In the genomic region with DNA sequence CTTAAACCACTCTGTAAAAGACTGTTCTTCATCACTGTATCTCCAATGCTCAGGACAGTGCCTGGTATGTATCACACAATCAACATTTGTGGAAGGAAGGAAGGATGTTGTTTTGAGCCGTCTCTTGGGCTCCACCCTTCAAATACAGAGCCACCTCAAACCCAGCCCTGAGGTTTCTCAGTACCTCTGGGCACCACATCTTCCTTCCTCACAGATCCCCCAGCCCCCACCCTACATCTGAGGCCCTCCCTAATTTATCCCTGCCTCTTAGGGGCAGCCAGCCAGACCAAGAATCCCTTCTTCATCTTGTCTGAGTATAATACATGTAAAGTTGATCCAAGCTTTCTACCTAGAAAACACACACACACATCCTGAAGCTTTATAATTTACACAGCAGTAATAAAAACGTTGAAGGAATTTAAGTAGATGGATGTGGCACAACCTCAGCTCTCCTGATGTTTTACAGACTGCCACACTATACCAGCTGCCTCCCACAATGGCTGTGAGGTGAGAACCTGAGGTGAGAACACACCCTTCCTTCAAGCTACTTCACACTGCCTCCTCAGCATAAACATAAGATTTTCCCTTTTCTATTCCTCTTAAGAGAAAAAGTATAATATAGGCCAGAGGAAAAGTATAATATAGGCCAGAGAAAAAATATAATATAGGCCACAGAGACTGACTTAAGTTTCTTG, we compare ENCODE assay signal across 14 cellular contexts. TPM values are rescaled to one million over a fixed set of nuclear protein-coding genes. Genes with fewer than 3 reads are reported as not detected.
DNase-seq lines count a peak whose midpoint lies in the region; ATAC-seq and TF ChIP-seq lines count a peak whose summit lies in the region.
"Had no signal": no experiment of that assay in that cellular context is flagged by ENCODE, and none has a peak within 500 bp of the region (broad histone marks: within the 10 kb centered on the region; RNA-seq: fewer than 3 reads in every experiment).

No MANE protein-coding gene starts in this region.

- no peak overlapping the region for H3K9ac ChIP-seq in neuronal stem cell (ENCODE audit: low read depth, low read length, poor library complexity)

- peaks cover 8% of the 10 kb centered on the region for H3K27me3 Mint-ChIP-seq in activated CD4-positive, alpha-beta T cell treated with anti-CD3 and anti-CD28 coated beads, Interleukin-2, amount 10 ng/mL, durations not matched to agents 24 days and 14 days
- H3K27me3 Mint-ChIP-seq in activated naive CD4-positive, alpha-beta T cell treated with anti-CD3 and anti-CD28 coated beads, Interleukin-2, amount 10 ng/mL, durations not matched to agents 7 days and 5 days, result peaks cover 9% of the 10 kb centered on the region

- TF ChIP-seq EP300 in ovary (IDR thresholded peaks at IDR 0.05), result no peak

- peak; percentile 83 for DNase-seq in activated CD4-positive, alpha-beta T cell treated with anti-CD3 and anti-CD28 coated beads, Interleukin-2, amount 10 ng/mL, durations not matched to agents 24 days and 14 days
- DNase-seq in activated CD4-positive, alpha-beta T cell treated with anti-CD3 and anti-CD28 coated beads, Interleukin-2, amount 50 U/mL, for 48 hours, result no peak
- peak; percentile 76 for DNase-seq in Jurkat, Clone E6-1 (ENCODE audit: low read depth, low spot score)
- peak; percentile 75 for DNase-seq in activated naive CD4-positive, alpha-beta T cell treated with anti-CD3 and anti-CD28 coated beads, Interleukin-2, amount 10 ng/mL, durations not matched to agents 7 days and 5 days
- no peak for DNase-seq in neuronal stem cell (ENCODE audit: low spot score)
- DNase-seq in heart right ventricle, result no peak
- DNase-seq in ovary, result no peak
- DNase-seq: hypothalamus, NCI-H2081 treated with DMSO at 0.1 percent for 48 hours, T1000 had no signal

- H3K36me3 Mint-ChIP-seq in activated CD4-positive, alpha-beta T cell treated with anti-CD3 and anti-CD28 coated beads, Interleukin-2, amount 10 ng/mL, durations not matched to agents 24 days and 14 days (ENCODE audit: low read depth), result peaks cover 4% of the 10 kb centered on the region
- H3K36me3 Mint-ChIP-seq in activated naive CD4-positive, alpha-beta T cell treated with anti-CD3 and anti-CD28 coated beads, Interleukin-2, amount 10 ng/mL, durations not matched to agents 7 days and 5 days, result peaks cover 32% of the 10 kb centered on the region
- H3K36me3 Mint-ChIP-seq: type B pancreatic cell had no signal

- TF ChIP-seq CTCF in heart right ventricle (IDR thresholded peaks at IDR 0.05) (no peak), ovary (IDR thresholded peaks at IDR 0.05) (no peak)

- no peak overlapping the region for H2BK15ac ChIP-seq in neuronal stem cell (ENCODE audit: low read length)

- H3K14ac ChIP-seq in neuronal stem cell (ENCODE audit: low read length), result no peak overlapping the region

- no peak overlapping the region for H2BK120ac ChIP-seq in neuronal stem cell (ENCODE audit: low read depth, low read length)

- peak overlapping the region; percentile 79 for H3K27ac Mint-ChIP-seq in activated CD4-positive, alpha-beta T cell treated with anti-CD3 and anti-CD28 coated beads, Interleukin-2, amount 10 ng/mL, durations not matched to agents 24 days and 14 days
- H3K27ac Mint-ChIP-seq in activated naive CD4-positive, alpha-beta T cell treated with anti-CD3 and anti-CD28 coated beads, Interleukin-2, amount 10 ng/mL, durations not matched to agents 7 days and 5 days, result peak overlapping the region; percentile 98
- H3K27ac Mint-ChIP-seq: dendritic cell treated with granulocyte-macrophage colony-stimulating factor and Interleukin-4, amounts not matched to agents 40 ng/mL and 50 ng/mL, for 4 days; type B pancreatic cell had no signal

- H3K4me1 Mint-ChIP-seq in activated CD4-positive, alpha-beta T cell treated with anti-CD3 and anti-CD28 coated beads, Interleukin-2, amount 10 ng/mL, durations not matched to agents 24 days and 14 days, result peaks cover 67% of the 10 kb centered on the region
- H3K4me1 Mint-ChIP-seq in activated naive CD4-positive, alpha-beta T cell treated with anti-CD3 and anti-CD28 coated beads, Interleukin-2, amount 10 ng/mL, durations not matched to agents 7 days and 5 days, result peaks cover 87% of the 10 kb centered on the region

- H3K36me3 ChIP-seq in neuronal stem cell (replicated peaks in 1 of 2; ENCODE audit: control insufficient read depth in 2 of 2, insufficient read depth in 2 of 2, low read length in 2 of 2) (no peaks in the 10 kb centered on the region), heart right ventricle (no peaks in the 10 kb centered on the region), ovary (no peaks in the 10 kb centered on the region)

- H2AFZ ChIP-seq in neuronal stem cell (ENCODE audit: low read length), result peak overlapping the region; percentile 3

- no peak overlapping the region for H3K23ac ChIP-seq in neuronal stem cell (ENCODE audit: low read depth, low read length, poor library complexity)

- no peak overlapping the region for H2BK12ac ChIP-seq in neuronal stem cell (ENCODE audit: low read length)

- ATAC-seq in heart right ventricle (no peak), HG03039 (IDR thresholded peaks at IDR 0.05; ENCODE audit: unreplicated experiment) (no peak)
- ATAC-seq: left lobe of liver had no signal

- no peak overlapping the region for H4K8ac ChIP-seq in neuronal stem cell (ENCODE audit: low read depth, low read length)

- no peaks in the 10 kb centered on the region for H3K79me1 ChIP-seq in neuronal stem cell (ENCODE audit: low read depth, low read length)

- peak overlapping the region; percentile 5; the same call in 1 of the 2 replicates for H3K4me3 ChIP-seq in Jurkat, Clone E6-1 (ENCODE audit: low read length)
- H3K4me3 ChIP-seq in neuronal stem cell (ENCODE audit: low read length in 2 of 2) (no peak overlapping the region), heart right ventricle (no peak overlapping the region), ovary (no peak overlapping the region)

- no peak overlapping the region for H3K18ac ChIP-seq in neuronal stem cell (ENCODE audit: low read length)

- no CpG with 5 or more reads among the region's 2 CpGs for WGBS in neuronal stem cell (ENCODE audit: extremely low coverage in 2 of 2, insufficient read length in 2 of 2, insufficient replicate concordance in 1 of 2), 2 donors
- 37 to 49% methylated on average over 2 of the region's 2 CpGs for WGBS in heart right ventricle, 2 donors
- 34 to 46% (median 41%) methylated on average over 2 of the region's 2 CpGs for WGBS in ovary, 3 donors

- H3K27ac ChIP-seq in neuronal stem cell (replicated peaks; ENCODE audit: low read length), result no peak overlapping the region
- peak overlapping the region in 1 of 10 donors; percentile 75 for H3K27ac ChIP-seq in heart right ventricle
- H3K27ac ChIP-seq in ovary, result no peak overlapping the region

- peaks cover 4% of the 10 kb centered on the region for H3K9me3 Mint-ChIP-seq in activated CD4-positive, alpha-beta T cell treated with anti-CD3 and anti-CD28 coated beads, Interleukin-2, amount 10 ng/mL, durations not matched to agents 24 days and 14 days
- peaks cover 8% of the 10 kb centered on the region for H3K9me3 Mint-ChIP-seq in activated naive CD4-positive, alpha-beta T cell treated with anti-CD3 and anti-CD28 coated beads, Interleukin-2, amount 10 ng/mL, durations not matched to agents 7 days and 5 days
- H3K9me3 Mint-ChIP-seq: dendritic cell treated with granulocyte-macrophage colony-stimulating factor and Interleukin-4, amounts not matched to agents 40 ng/mL and 50 ng/mL, for 4 days; type B pancreatic cell had no signal

- no peak overlapping the region for H2BK5ac ChIP-seq in neuronal stem cell (ENCODE audit: low read length)

- H3K4me1 ChIP-seq in neuronal stem cell (ENCODE audit: control insufficient read depth in 2 of 2, insufficient read depth in 1 of 2, low read depth in 1 of 2, low read length in 2 of 2) (peaks cover 0 to 4% of the 10 kb centered on the region in 2 donors), heart right ventricle (peaks cover 0 to 35% (median 0%) of the 10 kb centered on the region in 9 donors), ovary (ENCODE audit: insufficient read depth) (no peaks in the 10 kb centered on the region)

- peak overlapping the region; percentile 60 for H3K4me3 Mint-ChIP-seq in activated CD4-positive, alpha-beta T cell treated with anti-CD3 and anti-CD28 coated beads, Interleukin-2, amount 10 ng/mL, durations not matched to agents 24 days and 14 days
- H3K4me3 Mint-ChIP-seq in activated naive CD4-positive, alpha-beta T cell treated with anti-CD3 and anti-CD28 coated beads, Interleukin-2, amount 10 ng/mL, durations not matched to agents 7 days and 5 days, result peak overlapping the region; percentile 50
- H3K4me3 Mint-ChIP-seq: dendritic cell treated with granulocyte-macrophage colony-stimulating factor and Interleukin-4, amounts not matched to agents 40 ng/mL and 50 ng/mL, for 4 days; type B pancreatic cell had no signal

- no peak overlapping the region for H2AK5ac ChIP-seq in neuronal stem cell (ENCODE audit: low read depth, low read length)

- CTCF ChIA-PET in activated naive CD4-positive, alpha-beta T cell treated with anti-CD3 and anti-CD28 coated beads, Interleukin-2, amount 10 ng/mL, durations not matched to agents 7 days and 5 days (lab: Charles Lee), result interaction anchor here (0.9 to 1.9 kb wide), 3 partner anchors 256 to 338 kb away, joined by 3 to 7 read pairs (median 4); no protein-coding TSS in a partner anchor

- H3K9me3 ChIP-seq in neuronal stem cell (replicated peaks in 1 of 2; ENCODE audit: control insufficient read depth in 2 of 2, insufficient read depth in 1 of 2, low read depth in 1 of 2, low read length in 2 of 2) (peaks cover 0 to 1% of the 10 kb centered on the region in 2 donors), heart right ventricle (no peaks in the 10 kb centered on the region), ovary (no peaks in the 10 kb centered on the region)

- H3K27me3 ChIP-seq in neuronal stem cell (ENCODE audit: control insufficient read depth in 3 of 3, insufficient read depth in 3 of 3, low read depth in 1 of 3, low read length in 3 of 3) (no peaks in the 10 kb centered on the region), heart right ventricle (peaks cover 0 to 11% (median 0%) of the 10 kb centered on the region in 7 donors), ovary (no peaks in the 10 kb centered on the region)

- TF ChIP-seq POLR2A in ovary (IDR thresholded peaks at IDR 0.05), result no peak

- H3K4ac ChIP-seq in neuronal stem cell (ENCODE audit: low read length), result no peak overlapping the region

- intact Hi-C loops in activated CD4-positive, alpha-beta T cell treated with anti-CD3 and anti-CD28 coated beads, Interleukin-2, amount 10 ng/mL, durations not matched to agents 24 days and 14 days (cut with micrococcal nuclease), result no loop called here
- intact Hi-C loops in heart right ventricle (cut with DNase I), result no loop called here
- intact Hi-C loops in ovary (cut with DNase I), result no loop called here

- no peak overlapping the region for H3K4me2 ChIP-seq in neuronal stem cell (ENCODE audit: insufficient read depth, low read length, poor library complexity, severe bottlenecking)

- H4K91ac ChIP-seq in neuronal stem cell (ENCODE audit: low read depth, low read length, poor library complexity), result no peak overlapping the region

RNA-seq across cellular contexts. Expression of gene CDC7, which starts 48.5 kb away (rescaled TPM):
- total RNA-seq in activated CD4-positive, alpha-beta T cell treated with anti-CD3 and anti-CD28 coated beads, Interleukin-2, amount 10 ng/mL, durations not matched to agents 24 days and 14 days, result 21.4 and 22.3 TPM in 2 replicates
- 47.6 TPM for polyA plus RNA-seq in Jurkat, Clone E6-1 (2012; ENCODE audit: insufficient read depth, insufficient read length)
- 39.2 TPM for polyA plus RNA-seq in neuronal stem cell (2013, experiment 1 of 2)
- 39.1 TPM for polyA plus RNA-seq in neuronal stem cell (2013, experiment 2 of 2)
- total RNA-seq in heart right ventricle, result 1 to 10 TPM in 4 of 10 donors, under 1 TPM in 6; 0.26 to 4.0 (median 0.73) TPM
- 1 to 10 TPM in 1 of 2 donors, under 1 TPM in 1; 0.84 to 1.3 TPM for polyA plus RNA-seq in heart right ventricle
- total RNA-seq in ovary, result 1 to 10 TPM; 1.2 to 5.5 (median 2.9) TPM
- polyA plus RNA-seq in ovary, result 1 to 10 TPM; 1.4 to 4.9 TPM

Comparison
In these comparisons a context has a peak if more than half of its experiments do, and no peak if none do; other contexts are left out.
1. DNase-seq: peak in activated CD4-positive, alpha-beta T cell treated with anti-CD3 and anti-CD28 coated beads, Interleukin-2, amount 10 ng/mL, durations not matched to agents 24 days and 14 days (single experiment), Jurkat, Clone E6-1 (single experiment) and activated naive CD4-positive, alpha-beta T cell treated with anti-CD3 and anti-CD28 coated beads, Interleukin-2, amount 10 ng/mL, durations not matched to agents 7 days and 5 days (single experiment); none in activated CD4-positive, alpha-beta T cell treated with anti-CD3 and anti-CD28 coated beads, Interleukin-2, amount 50 U/mL, for 48 hours (0 of 2), neuronal stem cell (single experiment), heart right ventricle (0 of 2) and ovary (0 of 5).